ENCODE assay signal across 8 cellular contexts in the genomic region with DNA sequence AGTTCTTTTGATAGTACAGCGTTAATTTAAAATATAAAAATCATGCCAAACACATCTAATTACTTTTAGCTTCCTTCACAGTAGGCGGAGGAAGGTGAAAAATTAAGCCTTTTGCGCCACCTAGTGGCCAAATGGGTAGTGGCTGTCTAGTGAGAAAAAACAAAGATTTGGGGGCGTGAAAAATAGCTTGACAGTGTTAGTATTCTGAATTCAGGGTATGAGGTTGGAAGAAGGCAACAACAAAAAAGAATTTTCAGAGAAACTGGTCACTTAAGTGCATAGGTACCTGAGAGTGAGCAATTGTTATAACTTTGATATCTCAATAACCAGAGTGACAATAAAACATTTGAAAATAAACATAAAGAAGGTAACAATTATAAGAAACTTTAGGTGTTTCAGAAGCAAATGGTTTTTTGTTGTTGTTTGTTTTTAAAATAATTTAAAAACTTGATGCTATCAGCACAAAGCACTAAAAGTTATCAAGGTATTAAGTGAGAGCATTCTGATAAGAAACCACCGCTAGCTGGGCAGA. TPM values are rescaled to one million over a fixed set of nuclear protein-coding genes. Genes with fewer than 3 reads are reported as not detected.
A peak's percentile ranks its signal among the peaks of the same experiment; 100 is the strongest.
DNase-seq lines count a peak whose midpoint lies in the region; ATAC-seq, FAIRE-seq and TF ChIP-seq lines count a peak whose summit lies in the region.

No MANE protein-coding gene starts in this region.

- TF ChIP-seq CTCF in lower leg skin (IDR thresholded peaks at IDR 0.05): peak in 2 of 3 donors; percentile 37 to 85

- ATAC-seq in GM18861 (IDR thresholded peaks at IDR 0.05; ENCODE audit: unreplicated experiment) (peak; percentile 35), HG02938 (IDR thresholded peaks at IDR 0.05; ENCODE audit: unreplicated experiment) (no peak)

- H3K4me3 ChIP-seq in lower leg skin (ENCODE audit: low read depth, poor library complexity, severe bottlenecking): no peak overlapping the region

- FAIRE-seq in colon (lab: Jason Lieb, UNC): peak; percentile 73

- no peak for TF ChIP-seq POLR2A in lower leg skin (IDR thresholded peaks at IDR 0.05)

- intact Hi-C loops in lower leg skin (cut with DNase I; ENCODE audit: low total_unique reads): no loop called here

- DNase-seq in AG08396 (ENCODE audit: low spot score): peak; percentile 54
- peak; percentile 74 for DNase-seq in NCI-H2227 treated with DMSO at 0.1 percent for 48 hours (lab: John Stamatoyannopoulos, UW)
- DNase-seq in activated CD4-positive, alpha-beta T cell treated with anti-CD3 and anti-CD28 coated beads for 4 hours: peak; percentile 79 to 91
- DNase-seq in lower leg skin (ENCODE audit: low spot score in 2 of 2): peak; percentile 78 to 95
- peak; percentile 62 for DNase-seq in stimulated activated CD8-positive, alpha-beta memory T cell treated with anti-CD3 and anti-CD28 coated beads, Interleukin-12 subunit alpha, Interleukin-12 subunit beta, amount 100 ng/mL, for 24 hours (ENCODE audit: extremely low read depth)

- WGBS in lower leg skin, 2 donors: 19 to 20% methylated on average over 5 of the region's 5 CpGs

RNA-seq across cellular contexts. Expression of a gene that starts 14.3 kb away (rescaled TPM):
- 10 to 100 TPM; 25.4 to 29.9 (median 28.1) TPM for total RNA-seq in lower leg skin

RNA-seq across cellular contexts. Expression of a gene that starts 14.8 kb away (rescaled TPM):
- 100 to 1,000 TPM in 3 of 4 donors, 10 to 100 TPM in 1; 90.7 to 113 (median 105) TPM for total RNA-seq in lower leg skin

RNA-seq across cellular contexts. Expression of a gene that starts 24.5 kb away (rescaled TPM):
- 10 to 100 TPM; 38.9 to 63.9 (median 50.3) TPM for total RNA-seq in lower leg skin

RNA-seq across cellular contexts. Expression of a gene that starts 29.8 kb away (rescaled TPM):
- total RNA-seq in lower leg skin: 10 to 100 TPM; 13.6 to 23.3 (median 15.6) TPM

RNA-seq across cellular contexts. Expression of a gene that starts 51.5 kb away (rescaled TPM):
- total RNA-seq in lower leg skin: 1 to 10 TPM; 1.7 to 3.3 (median 2.1) TPM
